8 cellular contexts compared by ENCODE assay signal in the genomic region with DNA sequence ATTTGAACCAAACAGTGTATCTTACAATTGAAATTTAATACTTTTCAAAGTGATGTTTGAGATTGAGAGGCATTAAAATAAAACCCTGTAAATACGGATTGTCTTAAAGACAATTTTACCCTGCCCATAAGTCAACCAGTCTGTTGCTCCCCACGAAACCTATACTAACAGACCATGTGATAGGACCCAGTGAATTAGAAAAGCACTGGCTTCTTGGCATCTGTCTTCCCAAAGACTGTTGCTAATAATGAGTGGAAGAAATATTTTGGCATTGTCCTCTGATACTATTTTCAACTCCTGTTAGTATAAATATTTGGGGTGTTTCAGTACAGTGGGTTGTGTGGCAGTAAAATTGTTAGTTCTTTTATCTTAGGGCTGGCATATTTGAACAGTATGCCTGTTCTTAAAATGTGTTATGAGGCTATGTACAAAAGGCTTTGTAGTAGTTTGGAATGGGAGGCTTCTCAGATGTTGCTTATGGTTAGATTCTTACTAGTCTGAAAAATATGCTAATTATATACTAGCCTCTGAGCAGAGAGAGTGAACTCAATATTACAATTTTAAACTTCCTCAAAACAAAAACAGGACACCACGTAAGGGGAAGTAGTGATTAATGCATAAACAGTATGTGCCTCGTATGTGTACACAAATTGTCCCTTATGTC.
DNase-seq lines count a peak whose midpoint lies in the region; ATAC-seq and TF ChIP-seq lines count a peak whose summit lies in the region.

No MANE protein-coding gene starts in this region.

- H3K9me3 ChIP-seq in CD4-positive, alpha-beta memory T cell (ENCODE audit: control insufficient read depth in 1 of 2, low read length in 2 of 2), result no peaks in the 10 kb centered on the region
- no peaks in the 10 kb centered on the region for H3K9me3 ChIP-seq in hepatocyte (ENCODE audit: low read depth)

- H4K20me1 ChIP-seq in hepatocyte (ENCODE audit: insufficient read depth, poor library complexity, severe bottlenecking), result no peaks in the 10 kb centered on the region

- peak overlapping the region in 5 of 7 donors; percentile 8 to 79 (median 66) for H3K27ac Mint-ChIP-seq in CD4-positive, alpha-beta memory T cell

- peaks cover 24 to 25% of the 10 kb centered on the region in 2 donors for H3K36me3 Mint-ChIP-seq in CD4-positive, alpha-beta memory T cell

- H3K36me3 ChIP-seq in CD4-positive, alpha-beta memory T cell (ENCODE audit: insufficient read depth, low read length), result peaks cover under 1% of the 10 kb centered on the region
- H3K36me3 ChIP-seq in hepatocyte (replicated peaks; ENCODE audit: insufficient read depth, low read depth), result no peaks in the 10 kb centered on the region

- peaks cover 82% of the 10 kb centered on the region for H3K79me2 ChIP-seq in hepatocyte

- H3K27me3 Mint-ChIP-seq in CD4-positive, alpha-beta memory T cell, result no peaks in the 10 kb centered on the region

- CTCF ChIA-PET in CD4-positive, alpha-beta memory T cell (lab: Charles Lee; ENCODE audit: partially characterized antibody), result interaction anchor here (0.7 kb wide), 1 partner anchor 30 kb away, joined by 4 read pairs; no protein-coding TSS in a partner anchor

- in situ Hi-C loops in KBM-7 (cut with MboI; ENCODE audit: low pct_unique_long_range_greater_than_20kb, low sequenced_read_pairs), result no loop called here

- H3K27ac ChIP-seq in CD4-positive, alpha-beta memory T cell (ENCODE audit: low read depth, low read length), result no peak overlapping the region
- peak overlapping the region; percentile 83 for H3K27ac ChIP-seq in hepatocyte

- no peaks in the 10 kb centered on the region for H3K9me2 ChIP-seq in hepatocyte (replicated peaks; ENCODE audit: insufficient read depth)

- POLR2A ChIA-PET in CD4-positive, alpha-beta memory T cell (lab: Charles Lee; ENCODE audit: partially characterized antibody), result interaction anchor here (1.0 to 1.6 kb wide), 3 partner anchors 24 to 114 kb away, joined by 3 to 5 read pairs (median 4); no protein-coding TSS in a partner anchor

- H2AFZ ChIP-seq in hepatocyte, result no peak overlapping the region

- peaks cover 0 to 5% (median 0%) of the 10 kb centered on the region in 8 donors for H3K9me3 Mint-ChIP-seq in CD4-positive, alpha-beta memory T cell

- ATAC-seq in GM21367 (IDR thresholded peaks at IDR 0.05; ENCODE audit: unreplicated experiment) (peak; percentile 53), omental fat pad (ENCODE audit: low FRiP score) (no peak)

- H3K27me3 ChIP-seq in CD4-positive, alpha-beta memory T cell (ENCODE audit: insufficient read depth, low read length), result no peaks in the 10 kb centered on the region
- no peaks in the 10 kb centered on the region for H3K27me3 ChIP-seq in hepatocyte

- H3K4me2 ChIP-seq in hepatocyte, result no peak overlapping the region

- peaks cover 47% of the 10 kb centered on the region for H3K4me1 ChIP-seq in CD4-positive, alpha-beta memory T cell (ENCODE audit: insufficient read depth, low read length)
- peaks cover 54% of the 10 kb centered on the region for H3K4me1 ChIP-seq in hepatocyte (ENCODE audit: insufficient read depth)

- no peak for DNase-seq in CD4-positive, alpha-beta memory T cell
- DNase-seq in KBM-7 (peak; percentile 45), hepatocyte (ENCODE audit: low spot score) (no peak), HK-2 (ENCODE audit: unreplicated experiment) (no peak), GM19240 (ENCODE audit: insufficient read length, low spot score) (no peak), omental fat pad (ENCODE audit: low spot score) (no peak), NCI-H2227 treated with DMSO at 0.1 percent for 48 hours (lab: John Stamatoyannopoulos, UW) (no peak)

- H3K4me3 Mint-ChIP-seq in CD4-positive, alpha-beta memory T cell, result peak overlapping the region in 1 of 8 donors; percentile 54

- 66% methylated on average over 4 of the region's 4 CpGs for WGBS in hepatocyte (ENCODE audit: low lambda C conversion rate, missing lambda C conversion rate)

- no peak overlapping the region for H3K4me3 ChIP-seq in CD4-positive, alpha-beta memory T cell (ENCODE audit: low read length in 2 of 2)
- H3K4me3 ChIP-seq in hepatocyte, result no peak overlapping the region

- peaks cover 38 to 61% (median 50%) of the 10 kb centered on the region in 4 donors for H3K4me1 Mint-ChIP-seq in CD4-positive, alpha-beta memory T cell

- no peak for TF ChIP-seq CTCF in hepatocyte (IDR thresholded peaks at IDR 0.05; ENCODE audit: poor library complexity)
- TF ChIP-seq CTCF in omental fat pad (IDR thresholded peaks at IDR 0.05), result no peak

- intact Hi-C loops in CD4-positive, alpha-beta memory T cell (cut with micrococcal nuclease), result no loop called here
